In the genomic region with DNA sequence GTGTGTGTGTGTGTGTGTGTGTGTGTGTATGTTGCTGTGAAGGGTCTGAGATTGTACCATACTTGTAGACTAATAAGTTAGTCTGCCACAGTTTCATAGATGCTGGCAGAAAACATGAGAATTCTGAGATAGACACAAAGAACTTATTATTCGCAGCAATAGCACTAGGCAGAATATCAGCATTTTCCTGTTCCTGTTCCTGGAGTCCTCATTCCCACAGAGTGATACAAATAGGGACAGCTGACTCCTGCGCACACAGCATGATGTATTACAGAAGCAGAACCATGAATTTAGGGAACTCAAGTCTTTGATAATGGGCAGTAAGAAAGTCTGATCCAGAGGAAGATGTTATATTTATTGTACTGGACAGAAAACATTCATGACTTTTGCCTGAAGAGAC, we compare ENCODE assay signal across 29 cellular contexts.
"Had no signal": no experiment of that assay in that cellular context is flagged by ENCODE, and none has a peak within 500 bp of the region (broad histone marks: within the 10 kb centered on the region; RNA-seq: fewer than 3 reads in every experiment).

No MANE protein-coding gene starts in this region.

- H3K4me1 ChIP-seq: breast epithelium had no signal

- H3K4me2 ChIP-seq: SK-N-SH had no signal

- H3K27ac Mint-ChIP-seq: activated B cell treated with CpG ODN at 0.5 μM for 24 hours; activated CD4-positive, alpha-beta T cell treated with anti-CD3 and anti-CD28 coated beads, Interleukin-2, amount 10 ng/mL, durations not matched to agents 24 days and 14 days; activated CD8-positive, alpha-beta memory T cell treated with anti-CD3 and anti-CD28 coated beads, Interleukin-2, amount 10 ng/mL, durations not matched to agents 7 days and 5 days; activated naive CD4-positive, alpha-beta T cell treated with anti-CD3 and anti-CD28 coated beads, Interleukin-2, amount 50 U/mL, for 24 hours; activated T-cell treated with anti-CD3 and anti-CD28 coated beads, Interleukin-2, amount 50 U/mL, for 24 hours; activated T-helper 1 cell treated with anti-CD3 and anti-CD28 coated beads, Interleukin-12 subunit alpha, Interleukin-12 subunit beta, Interleukin-2, Interleukin-4 antibody, amounts not matched to agents 30 ng/mL and 10 ng/mL and 1 ng/mL, durations not matched to agents 14 hours and 24 hours and 36 hours; IgD-negative memory B cell; T-helper 1 cell treated with Interleukin-12 subunit alpha and Interleukin-12 subunit beta and Interleukin-4 antibody, amounts not matched to agents 30 μg/mL and 1 μg/mL, for 36 hours had no signal

- H3K36me3 ChIP-seq: breast epithelium had no signal

- H3K9me3 ChIP-seq: breast epithelium, SK-N-SH had no signal

- H3K27me3 Mint-ChIP-seq: activated B cell treated with CpG ODN at 0.5 μM for 24 hours; activated CD4-positive, alpha-beta T cell treated with anti-CD3 and anti-CD28 coated beads, Interleukin-2, amount 10 ng/mL, durations not matched to agents 24 days and 14 days; activated CD8-positive, alpha-beta memory T cell treated with anti-CD3 and anti-CD28 coated beads, Interleukin-2, amount 10 ng/mL, durations not matched to agents 7 days and 5 days; activated naive CD4-positive, alpha-beta T cell treated with anti-CD3 and anti-CD28 coated beads, Interleukin-2, amount 50 U/mL, for 24 hours; activated T-cell treated with anti-CD3 and anti-CD28 coated beads, Interleukin-2, amount 50 U/mL, for 24 hours; IgD-negative memory B cell had no signal

- ATAC-seq: activated CD8-positive, alpha-beta memory T cell treated with anti-CD3 and anti-CD28 coated beads, Interleukin-2, amount 10 ng/mL, durations not matched to agents 7 days and 5 days; Panc1; Right ventricle myocardium inferior had no signal

- H3K9ac ChIP-seq: SK-N-SH had no signal

- H3K4me3 ChIP-seq: breast epithelium had no signal

- H3K9me2 ChIP-seq: SK-N-SH had no signal

- H3K9me3 Mint-ChIP-seq: activated CD4-positive, alpha-beta T cell treated with anti-CD3 and anti-CD28 coated beads, Interleukin-2, amount 10 ng/mL, durations not matched to agents 24 days and 14 days; activated naive CD4-positive, alpha-beta T cell treated with anti-CD3 and anti-CD28 coated beads, Interleukin-2, amount 50 U/mL, for 24 hours had no signal

- H3K27ac ChIP-seq: breast epithelium had no signal

- H3K27me3 ChIP-seq: breast epithelium had no signal

- DNase-seq: activated B cell treated with CpG ODN at 0.5 μM for 24 hours; activated CD4-positive, alpha-beta T cell treated with anti-CD3 and anti-CD28 coated beads for 1 hour; activated CD4-positive, alpha-beta T cell treated with anti-CD3 and anti-CD28 coated beads, Interleukin-2, amount 10 ng/mL, durations not matched to agents 24 days and 14 days; activated CD4-positive, alpha-beta T cell treated with anti-CD3 and anti-CD28 coated beads, Interleukin-2, amount 50 U/mL, for 48 hours; activated CD8-positive, alpha-beta memory T cell treated with anti-CD3 and anti-CD28 coated beads, Interleukin-2, amount 10 ng/mL, durations not matched to agents 7 days and 5 days; activated effector memory CD4-positive, alpha-beta T cell treated with Interleukin-2 at 50 U/mL for 16 hours; activated naive CD4-positive, alpha-beta T cell; activated T-cell treated with anti-CD3 and anti-CD28 coated beads, Interleukin-2, amount 50 U/mL, for 24 hours; aorta; KG1; NCI-H1092; NCI-H1417 treated with DMSO at 0.1 percent for 48 hours; NCI-H1694 treated with DMSO at 0.1 percent for 48 hours; NCI-H2081; NCI-H510A treated with DMSO at 0.1 percent for 48 hours; NCI-H69; NK-92 treated with Interleukin-12 subunit alpha and Interleukin-12 subunit beta, amount 100 ng/mL, for 24 hours; OCI-M1; RPMI8226; SK-N-SH; SW 1271; T-helper 9 cell had no signal

- H3K4me3 Mint-ChIP-seq: activated B cell treated with CpG ODN at 0.5 μM for 24 hours; activated CD4-positive, alpha-beta T cell treated with anti-CD3 and anti-CD28 coated beads, Interleukin-2, amount 10 ng/mL, durations not matched to agents 24 days and 14 days; activated CD8-positive, alpha-beta memory T cell treated with anti-CD3 and anti-CD28 coated beads, Interleukin-2, amount 10 ng/mL, durations not matched to agents 7 days and 5 days; activated naive CD4-positive, alpha-beta T cell treated with anti-CD3 and anti-CD28 coated beads, Interleukin-2, amount 50 U/mL, for 24 hours; activated T-cell treated with anti-CD3 and anti-CD28 coated beads, Interleukin-2, amount 50 U/mL, for 24 hours; activated T-helper 1 cell treated with anti-CD3 and anti-CD28 coated beads, Interleukin-12 subunit alpha, Interleukin-12 subunit beta, Interleukin-2, Interleukin-4 antibody, amounts not matched to agents 30 ng/mL and 10 ng/mL and 1 ng/mL, durations not matched to agents 14 hours and 24 hours and 36 hours; IgD-negative memory B cell; T-helper 1 cell treated with Interleukin-12 subunit alpha and Interleukin-12 subunit beta and Interleukin-4 antibody, amounts not matched to agents 30 μg/mL and 1 μg/mL, for 36 hours had no signal

- H3K36me3 Mint-ChIP-seq: activated CD8-positive, alpha-beta memory T cell treated with anti-CD3 and anti-CD28 coated beads, Interleukin-2, amount 10 ng/mL, durations not matched to agents 7 days and 5 days; activated naive CD4-positive, alpha-beta T cell treated with anti-CD3 and anti-CD28 coated beads, Interleukin-2, amount 50 U/mL, for 24 hours; IgD-negative memory B cell had no signal

- H3K4me1 Mint-ChIP-seq: activated B cell treated with CpG ODN at 0.5 μM for 24 hours; activated CD4-positive, alpha-beta T cell treated with anti-CD3 and anti-CD28 coated beads, Interleukin-2, amount 10 ng/mL, durations not matched to agents 24 days and 14 days; activated CD8-positive, alpha-beta memory T cell treated with anti-CD3 and anti-CD28 coated beads, Interleukin-2, amount 10 ng/mL, durations not matched to agents 7 days and 5 days; activated naive CD4-positive, alpha-beta T cell treated with anti-CD3 and anti-CD28 coated beads, Interleukin-2, amount 50 U/mL, for 24 hours; IgD-negative memory B cell had no signal
